In genomic region chr1:101178341-101178687, GRCh38 we compare ENCODE assay signal across 15 cellular contexts. TPM values are rescaled to one million over a fixed set of nuclear protein-coding genes. Genes with fewer than 3 reads are reported as not detected.
DNase-seq lines count a peak whose midpoint lies in the region; ATAC-seq and TF ChIP-seq lines count a peak whose summit lies in the region.
"Had no signal": no experiment of that assay in that cellular context is flagged by ENCODE, and none has a peak within 500 bp of the region (broad histone marks: within the 10 kb centered on the region; RNA-seq: fewer than 3 reads in every experiment).

No MANE protein-coding gene starts in this region.

- peak overlapping the region; percentile 20 to 87 (median 58) for H3K4me3 Mint-ChIP-seq in CD4-positive, CD25-positive, alpha-beta regulatory T cell
- H3K4me3 Mint-ChIP-seq in effector memory CD8-positive, alpha-beta T cell, result peak overlapping the region in 1 of 2 donors; percentile 62
- H3K4me3 Mint-ChIP-seq: CD14-positive monocyte, nephron progenitor cell had no signal

- ATAC-seq in CD4-positive, CD25-positive, alpha-beta regulatory T cell (ENCODE audit: low read depth in 2 of 2), result peak in 1 of 2 donors; percentile 24
- ATAC-seq in GM19324 (IDR thresholded peaks at IDR 0.05; ENCODE audit: low FRiP score, unreplicated experiment) (peak; percentile 20), HG03108 (IDR thresholded peaks at IDR 0.05; ENCODE audit: unreplicated experiment) (no peak)
- peak; percentile 12 for ATAC-seq in effector memory CD8-positive, alpha-beta T cell (replicated peaks)

- H3K4me1 ChIP-seq in CD4-positive, CD25-positive, alpha-beta regulatory T cell (ENCODE audit: control insufficient read depth, insufficient read depth, low read length, poor library complexity, severe bottlenecking), result peaks cover 21% of the 10 kb centered on the region

- no peaks in the 10 kb centered on the region for H3K27me3 Mint-ChIP-seq in CD4-positive, CD25-positive, alpha-beta regulatory T cell
- H3K27me3 Mint-ChIP-seq in effector memory CD8-positive, alpha-beta T cell, result no peaks in the 10 kb centered on the region

- no peaks in the 10 kb centered on the region for H3K27me3 ChIP-seq in CD4-positive, CD25-positive, alpha-beta regulatory T cell (ENCODE audit: control insufficient read depth, insufficient read depth, low read length)

- no peak for DNase-seq in CD4-positive, CD25-positive, alpha-beta regulatory T cell
- peak; percentile 20 for DNase-seq in M059J (ENCODE audit: low read depth)
- DNase-seq in effector memory CD8-positive, alpha-beta T cell, result no peak
- DNase-seq in GM13977 (ENCODE audit: low spot score), result no peak
- no peak for DNase-seq in MV-4-11 (lab: John Stamatoyannopoulos, UW)
- no peak for DNase-seq in NCI-H2107 treated with DMSO at 0.1 percent for 48 hours (lab: John Stamatoyannopoulos, UW; ENCODE audit: unreplicated experiment)
- DNase-seq: kidney glomerular epithelial cell, NCI-H2081 treated with DMSO at 0.1 percent for 48 hours, nephron progenitor cell, small intestine, WERI-Rb-1 had no signal

- no peaks in the 10 kb centered on the region for H3K36me3 Mint-ChIP-seq in CD4-positive, CD25-positive, alpha-beta regulatory T cell
- H3K36me3 Mint-ChIP-seq in effector memory CD8-positive, alpha-beta T cell (ENCODE audit: insufficient read depth), result no peaks in the 10 kb centered on the region
- H3K36me3 Mint-ChIP-seq: CD14-positive monocyte had no signal

- H3K4me1 Mint-ChIP-seq in CD4-positive, CD25-positive, alpha-beta regulatory T cell, result peaks cover 16 to 36% (median 29%) of the 10 kb centered on the region in 4 donors
- H3K4me1 Mint-ChIP-seq in effector memory CD8-positive, alpha-beta T cell (ENCODE audit: low read depth in 2 of 2), result peaks cover 17 to 20% of the 10 kb centered on the region in 2 donors

- H3K4me3 ChIP-seq in CD4-positive, CD25-positive, alpha-beta regulatory T cell (ENCODE audit: low read depth, low read length), result peak overlapping the region; percentile 54

- peak overlapping the region; percentile 64 for H3K27ac ChIP-seq in CD4-positive, CD25-positive, alpha-beta regulatory T cell (ENCODE audit: insufficient read depth, low read length, poor library complexity, severe bottlenecking)
- H3K27ac ChIP-seq: RWPE1, WERI-Rb-1 had no signal

- H3K27ac Mint-ChIP-seq in CD4-positive, CD25-positive, alpha-beta regulatory T cell, result peak overlapping the region; percentile 87 to 93 (median 88)
- H3K27ac Mint-ChIP-seq in effector memory CD8-positive, alpha-beta T cell, result peak overlapping the region; percentile 27 to 85
- H3K27ac Mint-ChIP-seq: nephron progenitor cell had no signal

- in situ Hi-C loops in GM13977 (cut with MboI; ENCODE audit: low pct_unique_long_range_greater_than_20kb, low sequenced_read_pairs, unreplicated experiment), result no loop called here

- H3K9me3 Mint-ChIP-seq in CD4-positive, CD25-positive, alpha-beta regulatory T cell, result no peaks in the 10 kb centered on the region
- H3K9me3 Mint-ChIP-seq in effector memory CD8-positive, alpha-beta T cell, result no peaks in the 10 kb centered on the region
- H3K9me3 Mint-ChIP-seq: CD14-positive monocyte, nephron progenitor cell had no signal

- no peaks in the 10 kb centered on the region for H3K9me3 ChIP-seq in CD4-positive, CD25-positive, alpha-beta regulatory T cell (ENCODE audit: control insufficient read depth in 2 of 2, low read length in 2 of 2)

- H3K36me3 ChIP-seq in CD4-positive, CD25-positive, alpha-beta regulatory T cell (ENCODE audit: control insufficient read depth, insufficient read depth, low read length), result no peaks in the 10 kb centered on the region
- H3K36me3 ChIP-seq: WERI-Rb-1 had no signal

- no peak for TF ChIP-seq CTCF in GM13977 (IDR thresholded peaks at IDR 0.05; ENCODE audit: extremely low read depth, insufficient read depth, missing control alignments)

RNA-seq across cellular contexts. Expression of gene S1PR1, which starts 58.5 kb away (rescaled TPM):
- total RNA-seq in CD4-positive, CD25-positive, alpha-beta regulatory T cell, result 191 TPM
- polyA plus RNA-seq in CD4-positive, CD25-positive, alpha-beta regulatory T cell, result 100 to 1,000 TPM; 131 to 165 (median 151) TPM
- 6.8 and 6.9 TPM in 2 replicates for total RNA-seq in M059J (2014; rRNA removed; shearing (Covaris generic))

Comparison
In these comparisons a context has a peak if more than half of its experiments do, and no peak if none do; other contexts are left out.
1. RNA of gene S1PR1, which starts 58.5 kb away (total RNA-seq): 191 TPM in CD4-positive, CD25-positive, alpha-beta regulatory T cell (single experiment); 6.8 to 6.9 TPM in M059J; every median in the first group is over 10 times any median in the second.